Comparison of ENCODE assay signal across 9 cellular contexts in the genomic region with DNA sequence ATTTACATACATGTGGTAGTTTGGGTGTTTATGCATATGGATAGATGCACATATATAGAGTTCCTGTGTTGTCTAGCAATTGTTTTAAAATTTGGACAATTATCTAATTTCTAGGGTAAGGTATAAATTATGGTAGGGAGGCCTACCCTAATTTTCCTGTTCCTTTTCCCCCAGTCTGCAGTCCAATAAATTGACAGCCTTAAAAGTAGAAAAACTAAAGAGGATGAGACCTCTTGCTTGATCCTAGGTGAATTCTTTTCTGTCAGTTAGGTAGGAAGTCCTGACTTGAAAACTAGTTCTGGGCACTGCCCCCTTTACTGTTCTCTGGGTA. TPM values are rescaled to one million over a fixed set of nuclear protein-coding genes. Genes with fewer than 3 reads are reported as not detected.
DNase-seq lines count a peak whose midpoint lies in the region; TF ChIP-seq lines count a peak whose summit lies in the region.
"Had no signal": no experiment of that assay in that cellular context is flagged by ENCODE, and none has a peak within 500 bp of the region (broad histone marks: within the 10 kb centered on the region; RNA-seq: fewer than 3 reads in every experiment).

No MANE protein-coding gene starts in this region.

- no peaks in the 10 kb centered on the region for H3K9me3 Mint-ChIP-seq in IgD-negative memory B cell
- no peaks in the 10 kb centered on the region for H3K9me3 Mint-ChIP-seq in chondrocyte (ENCODE audit: low read depth)
- H3K9me3 Mint-ChIP-seq in neural progenitor cell: no peaks in the 10 kb centered on the region

- H3K4me1 ChIP-seq in ACC112 (ENCODE audit: control insufficient read depth, insufficient read depth, low read length, unreplicated experiment): peaks cover 22% of the 10 kb centered on the region
- peaks cover 43% of the 10 kb centered on the region for H3K4me1 ChIP-seq in neural progenitor cell

- H3K4me3 Mint-ChIP-seq in IgD-negative memory B cell: peak overlapping the region; percentile 88 to 97 (median 94)
- no peak overlapping the region for H3K4me3 Mint-ChIP-seq in chondrocyte (ENCODE audit: unreplicated experiment)
- H3K4me3 Mint-ChIP-seq in neural progenitor cell: peak overlapping the region; percentile 83

- H3K36me3 ChIP-seq in ACC112 (ENCODE audit: insufficient read depth, low read length): peaks cover 12% of the 10 kb centered on the region; the same call in 1 of the 2 replicates
- peaks cover 7% of the 10 kb centered on the region for H3K36me3 ChIP-seq in neural progenitor cell

- TF ChIP-seq CTCF in chondrocyte (IDR thresholded peaks at IDR 0.05) (no peak), neural progenitor cell (IDR thresholded peaks at IDR 0.05) (no peak), GM13976 (IDR thresholded peaks at IDR 0.05; ENCODE audit: borderline replicate concordance, control extremely low read depth, extremely low read depth, insufficient read depth, missing control alignments) (no peak)

- DNase-seq in chondrocyte (ENCODE audit: low spot score): no peak
- DNase-seq in neural progenitor cell (ENCODE audit: low spot score): no peak
- DNase-seq in NCI-H510A treated with DMSO at 0.1 percent for 48 hours (lab: John Stamatoyannopoulos, UW): no peak
- no peak for DNase-seq in GM13976 (ENCODE audit: low spot score)
- no peak for DNase-seq in NCI-H748 treated with DMSO at 0.1 percent for 48 hours (lab: John Stamatoyannopoulos, UW)
- DNase-seq in NCI-H446 treated with DMSO at 0.1 percent for 48 hours (lab: John Stamatoyannopoulos, UW): no peak
- DNase-seq: stimulated activated CD8-positive, alpha-beta memory T cell treated with anti-CD3 and anti-CD28 coated beads, Interleukin-4, amount 100 ng/mL, for 48 hours had no signal

- H3K27ac Mint-ChIP-seq in IgD-negative memory B cell (peak overlapping the region; percentile 95 to 98 (median 96)), chondrocyte (ENCODE audit: unreplicated experiment) (peak overlapping the region; percentile 96), neural progenitor cell (no peak overlapping the region)

- no peak overlapping the region for H3K9ac ChIP-seq in neural progenitor cell

- peaks cover 26% of the 10 kb centered on the region for H4K20me1 ChIP-seq in neural progenitor cell (ENCODE audit: low read depth)

- peak overlapping the region; percentile 95 for H3K4me3 ChIP-seq in ACC112 (ENCODE audit: low read depth, low read length)
- H3K4me3 ChIP-seq in neural progenitor cell: peak overlapping the region; percentile 3

- no peaks in the 10 kb centered on the region for H3K27me3 Mint-ChIP-seq in IgD-negative memory B cell
- no peaks in the 10 kb centered on the region for H3K27me3 Mint-ChIP-seq in chondrocyte (ENCODE audit: low read depth)
- peaks cover 12% of the 10 kb centered on the region for H3K27me3 Mint-ChIP-seq in neural progenitor cell (ENCODE audit: insufficient read depth, low read depth)

- peaks cover 29% of the 10 kb centered on the region for H3K79me2 ChIP-seq in ACC112 (ENCODE audit: control insufficient read depth, insufficient read depth, low read length, unreplicated experiment)
- peaks cover 35% of the 10 kb centered on the region for H3K79me2 ChIP-seq in neural progenitor cell (ENCODE audit: low read depth)

- peaks cover 47% of the 10 kb centered on the region for H3F3A ChIP-seq in neural progenitor cell (ENCODE audit: low read depth)

- H3K4me1 Mint-ChIP-seq in IgD-negative memory B cell (peaks cover 32 to 36% (median 32%) of the 10 kb centered on the region in 3 donors), chondrocyte (ENCODE audit: low read depth) (peaks cover 43% of the 10 kb centered on the region), neural progenitor cell (peaks cover 48% of the 10 kb centered on the region)

- H2AFZ ChIP-seq in ACC112 (ENCODE audit: low read length, unreplicated experiment) (peak overlapping the region; percentile 89), neural progenitor cell (replicated peaks) (peak overlapping the region; percentile 8)

- peaks cover 13% of the 10 kb centered on the region for H3K36me3 Mint-ChIP-seq in IgD-negative memory B cell
- peaks cover 16% of the 10 kb centered on the region for H3K36me3 Mint-ChIP-seq in chondrocyte (ENCODE audit: low read depth)
- H3K36me3 Mint-ChIP-seq in neural progenitor cell: peaks cover 20% of the 10 kb centered on the region

- in situ Hi-C loops in GM13976 (cut with MboI; ENCODE audit: low sequenced_read_pairs, unreplicated experiment): loop anchor here (25.0 kb wide), 1 partner anchor 1128 kb away; no protein-coding TSS in a partner anchor

- H3K27ac ChIP-seq in ACC112 (ENCODE audit: low read depth, low read length) (peak overlapping the region; percentile 97; the same call in 1 of the 2 replicates), neural progenitor cell (no peak overlapping the region)

- H3K27me3 ChIP-seq in ACC112 (ENCODE audit: insufficient read depth, low read length) (no peaks in the 10 kb centered on the region), neural progenitor cell (no peaks in the 10 kb centered on the region)

- H3K4me2 ChIP-seq in neural progenitor cell: peak overlapping the region; percentile 94

- no peaks in the 10 kb centered on the region for H3K9me3 ChIP-seq in neural progenitor cell (ENCODE audit: low read depth)

RNA-seq across cellular contexts. Expression of gene CDKN1B, which starts 2.1 kb away (rescaled TPM):
- 12.5 TPM for polyA plus RNA-seq in IgD-negative memory B cell
- total RNA-seq in chondrocyte (32.1 to 37.9 TPM (median 35.9 TPM) in 3 replicates), neural progenitor cell (ENCODE audit: low replicate concordance) (75.5 and 84.2 TPM in 2 replicates)

RNA-seq across cellular contexts. Expression of gene GPR19, which starts 19.1 kb away (rescaled TPM):
- 0.36 TPM for polyA plus RNA-seq in IgD-negative memory B cell
- 0.60 TPM in 1 of 3 replicates, not detected in the others for total RNA-seq in chondrocyte
- total RNA-seq in neural progenitor cell (ENCODE audit: low replicate concordance): 53.9 and 57.4 TPM in 2 replicates

Comparison
In these comparisons a context has a peak if more than half of its experiments do, and no peak if none do; other contexts are left out.
1. RNA of gene GPR19, which starts 19.1 kb away (total RNA-seq): 53.9 to 57.4 TPM in neural progenitor cell; 0.60 TPM in chondrocyte; every median in the first group is over 10 times any median in the second.